Comparison of ENCODE assay signal across 8 cellular contexts in the genomic region with DNA sequence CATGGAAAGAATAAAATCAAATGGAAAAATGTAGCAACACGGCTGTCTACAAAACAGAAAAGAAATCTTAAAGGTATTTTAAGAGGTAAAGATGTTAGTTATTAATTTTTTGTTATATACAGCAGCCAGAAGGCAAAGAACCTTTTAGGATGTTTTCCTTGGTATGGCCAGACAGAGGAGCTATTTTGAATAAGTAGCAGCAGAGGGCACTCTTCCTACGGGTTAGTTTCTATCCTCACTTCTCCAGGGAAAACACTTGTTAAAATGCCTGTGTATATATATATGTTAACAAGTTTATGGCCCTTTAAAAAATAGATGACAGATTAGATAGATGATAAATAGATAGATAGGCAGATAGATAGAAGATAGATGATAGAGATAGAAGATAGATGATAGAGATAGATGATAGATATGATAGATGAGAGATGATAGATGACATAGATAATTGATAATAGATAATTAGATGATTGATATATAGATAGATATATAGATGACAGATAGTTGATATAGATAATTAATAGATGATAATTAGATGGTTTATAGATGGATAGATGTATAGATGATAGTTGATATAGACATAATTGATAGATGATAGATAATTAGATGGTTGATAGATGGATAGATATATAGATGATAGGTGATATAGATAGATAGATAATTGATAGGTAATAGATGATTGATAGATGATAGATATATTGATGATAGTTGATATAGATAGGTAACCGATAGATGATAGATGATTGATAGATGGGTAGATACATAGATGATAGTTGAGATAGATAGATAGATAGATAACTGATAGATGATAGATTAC. TPM values are rescaled to one million over a fixed set of nuclear protein-coding genes. Genes with fewer than 3 reads are reported as not detected.
A peak's percentile ranks its signal among the peaks of the same experiment; 100 is the strongest.
DNase-seq lines count a peak whose midpoint lies in the region; ATAC-seq lines count a peak whose summit lies in the region.

No MANE protein-coding gene starts in this region.

- no peak for ATAC-seq in activated T-cell treated with anti-CD3 and anti-CD28 coated beads, Interleukin-2, amount 50 U/mL, for 72 hours (replicated peaks in 1 of 2)
- ATAC-seq in left colon (peak; percentile 90), HG02623 (IDR thresholded peaks at IDR 0.05; ENCODE audit: unreplicated experiment) (no peak), GM18909 (IDR thresholded peaks at IDR 0.05; ENCODE audit: poor library complexity, unreplicated experiment) (no peak)

- H3K27ac Mint-ChIP-seq in activated T-cell treated with anti-CD3 and anti-CD28 coated beads, Interleukin-2, amount 50 U/mL, for 72 hours = peak overlapping the region; percentile 63
- H3K27ac Mint-ChIP-seq in activated T-cell treated with anti-CD3 and anti-CD28 coated beads, Interleukin-2, amount 50 U/mL, for 24 hours = no peak overlapping the region

- H3K9me3 Mint-ChIP-seq in activated T-cell treated with anti-CD3 and anti-CD28 coated beads, Interleukin-2, amount 50 U/mL, for 72 hours = no peaks in the 10 kb centered on the region
- H3K9me3 Mint-ChIP-seq in activated T-cell treated with anti-CD3 and anti-CD28 coated beads, Interleukin-2, amount 50 U/mL, for 24 hours = no peaks in the 10 kb centered on the region

- peaks cover 6% of the 10 kb centered on the region for H3K27me3 Mint-ChIP-seq in activated T-cell treated with anti-CD3 and anti-CD28 coated beads, Interleukin-2, amount 50 U/mL, for 72 hours (ENCODE audit: low read depth)
- H3K27me3 Mint-ChIP-seq in activated T-cell treated with anti-CD3 and anti-CD28 coated beads, Interleukin-2, amount 50 U/mL, for 24 hours = peaks cover 8% of the 10 kb centered on the region

- no peak for DNase-seq in activated T-cell treated with anti-CD3 and anti-CD28 coated beads, Interleukin-2, amount 50 U/mL, for 72 hours
- no peak for DNase-seq in activated T-cell treated with anti-CD3 and anti-CD28 coated beads, Interleukin-2, amount 50 U/mL, for 24 hours
- peak; percentile 60 for DNase-seq in NCI-H2227 treated with DMSO at 0.1 percent for 48 hours (lab: John Stamatoyannopoulos, UW)
- DNase-seq in astrocyte of the hippocampus (ENCODE audit: low read depth, low spot score) = peak; percentile 56
- no peak for DNase-seq in left colon
- no peak for DNase-seq in activated naive CD4-positive, alpha-beta T cell treated with anti-CD3 and anti-CD28 coated beads, Interleukin-2, amount 50 U/mL, for 16 hours

- H3K4me1 Mint-ChIP-seq in activated T-cell treated with anti-CD3 and anti-CD28 coated beads, Interleukin-2, amount 50 U/mL, for 72 hours (ENCODE audit: low read depth) = no peaks in the 10 kb centered on the region
- H3K4me1 Mint-ChIP-seq in activated T-cell treated with anti-CD3 and anti-CD28 coated beads, Interleukin-2, amount 50 U/mL, for 24 hours (ENCODE audit: low read depth) = no peaks in the 10 kb centered on the region

- no peak overlapping the region for H3K4me3 Mint-ChIP-seq in activated T-cell treated with anti-CD3 and anti-CD28 coated beads, Interleukin-2, amount 50 U/mL, for 72 hours
- no peak overlapping the region for H3K4me3 Mint-ChIP-seq in activated T-cell treated with anti-CD3 and anti-CD28 coated beads, Interleukin-2, amount 50 U/mL, for 24 hours

- intact Hi-C loops in left colon (cut with DNase I, micrococcal nuclease) = no loop called here

- H3K36me3 Mint-ChIP-seq in activated T-cell treated with anti-CD3 and anti-CD28 coated beads, Interleukin-2, amount 50 U/mL, for 72 hours (ENCODE audit: insufficient read depth in 2 of 2) = no peaks in the 10 kb centered on the region
- H3K36me3 Mint-ChIP-seq in activated T-cell treated with anti-CD3 and anti-CD28 coated beads, Interleukin-2, amount 50 U/mL, for 24 hours (ENCODE audit: low read depth) = no peaks in the 10 kb centered on the region

RNA-seq across cellular contexts. Expression of a gene that starts 57.8 kb away (rescaled TPM):
- not detected for total RNA-seq in activated T-cell treated with anti-CD3 and anti-CD28 coated beads, Interleukin-2, amount 50 U/mL, for 72 hours
- 1 to 10 TPM; 1.7 to 2.1 TPM for total RNA-seq in left colon

Comparison
In these comparisons a context has a peak if more than half of its experiments do, and no peak if none do; other contexts are left out.
1. DNase-seq: peak in NCI-H2227 treated with DMSO at 0.1 percent for 48 hours (single experiment) and astrocyte of the hippocampus (single experiment); none in activated T-cell treated with anti-CD3 and anti-CD28 coated beads, Interleukin-2, amount 50 U/mL, for 72 hours (0 of 2), activated T-cell treated with anti-CD3 and anti-CD28 coated beads, Interleukin-2, amount 50 U/mL, for 24 hours (single experiment), left colon (0 of 2) and activated naive CD4-positive, alpha-beta T cell treated with anti-CD3 and anti-CD28 coated beads, Interleukin-2, amount 50 U/mL, for 16 hours (single experiment).